8 cellular contexts compared by ENCODE assay signal in the genomic region with DNA sequence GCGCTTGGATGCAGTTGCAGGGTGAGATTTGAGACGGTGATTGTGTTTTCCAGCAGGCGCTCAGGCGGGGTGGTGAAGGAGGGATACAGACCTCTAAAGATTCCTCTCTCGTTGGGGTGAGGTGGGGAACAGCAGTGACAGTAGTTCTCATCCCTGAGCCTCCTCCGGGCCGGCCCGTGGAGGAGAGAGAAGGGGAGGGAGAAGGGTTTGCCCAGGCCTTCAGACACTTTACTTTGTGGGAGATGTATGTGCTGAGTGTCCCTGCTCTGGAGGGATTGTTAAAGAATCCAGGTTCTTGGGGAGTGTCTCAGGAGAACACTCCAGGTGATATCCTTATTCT. TPM values are rescaled to one million over a fixed set of nuclear protein-coding genes. Genes with fewer than 3 reads are reported as not detected.
DNase-seq lines count a peak whose midpoint lies in the region; ATAC-seq and TF ChIP-seq lines count a peak whose summit lies in the region.

No MANE protein-coding gene starts in this region.

- peaks cover 9% of the 10 kb centered on the region for H3K4me1 ChIP-seq in HAP-1
- H3K4me1 ChIP-seq in stomach = peaks cover 8 to 26% (median 17%) of the 10 kb centered on the region in 4 donors

- peak; percentile 20 for ATAC-seq in activated T-helper 17 cell treated with anti-CD3 and anti-CD28 coated beads, Interleukin-2, amount 50 U/mL, for 72 hours (replicated peaks)

- H3K4me1 Mint-ChIP-seq in activated T-helper 17 cell treated with anti-CD3 and anti-CD28 coated beads, Interleukin-2, amount 50 U/mL, for 72 hours = peaks cover 18% of the 10 kb centered on the region

- H3K9me3 ChIP-seq in AG04450 (ENCODE audit: control insufficient read depth, insufficient read depth, low read length) = no peaks in the 10 kb centered on the region
- no peaks in the 10 kb centered on the region for H3K9me3 ChIP-seq in HAP-1
- H3K9me3 ChIP-seq in stomach = no peaks in the 10 kb centered on the region

- CTCF ChIA-PET in AG04450 (lab: Charles Lee) = interaction anchor here (0.6 to 3.0 kb wide), 7 partner anchors 9 to 90 kb away, joined by 3 to 13 read pairs (median 7); partner anchors contain the start of genes HLA-DMA and TAP1

- H3K27ac ChIP-seq in AG04450 (ENCODE audit: low read depth, low read length) (no peak overlapping the region), stomach (peak overlapping the region; percentile 89 to 97 (median 92))

- WGBS in stomach, 5 donors = 0 to 1% (median 0%) methylated on average over 8 of the region's 8 CpGs

- no peak for TF ChIP-seq EP300 in stomach (IDR thresholded peaks at IDR 0.05)

- H3K36me3 ChIP-seq in HAP-1 (replicated peaks) (no peaks in the 10 kb centered on the region), stomach (no peaks in the 10 kb centered on the region)

- TF ChIP-seq POLR2A in stomach (IDR thresholded peaks at IDR 0.05) = no peak

- H3K4me3 ChIP-seq in AG04450 (ENCODE audit: low read depth, low read length) = peak overlapping the region; percentile 77
- peak overlapping the region; percentile 86 for H3K4me3 ChIP-seq in HAP-1
- peak overlapping the region; percentile 87 for H3K4me3 ChIP-seq in iPS-11a (ENCODE audit: low read depth, low read length)
- H3K4me3 ChIP-seq in stomach = peak overlapping the region; percentile 70 to 77 (median 73)

- H3K27me3 Mint-ChIP-seq in activated T-helper 17 cell treated with anti-CD3 and anti-CD28 coated beads, Interleukin-2, amount 50 U/mL, for 72 hours = no peaks in the 10 kb centered on the region

- H3K36me3 Mint-ChIP-seq in activated T-helper 17 cell treated with anti-CD3 and anti-CD28 coated beads, Interleukin-2, amount 50 U/mL, for 72 hours (ENCODE audit: low read depth) = no peaks in the 10 kb centered on the region

- H3K27me3 ChIP-seq in AG04450 (ENCODE audit: control insufficient read depth, insufficient read depth, low read length) = no peaks in the 10 kb centered on the region
- H3K27me3 ChIP-seq in HAP-1 (ENCODE audit: low read depth) = peaks cover 7% of the 10 kb centered on the region; the same call in 1 of the 2 replicates
- no peaks in the 10 kb centered on the region for H3K27me3 ChIP-seq in stomach

- TF ChIP-seq CTCF in AG04450 (IDR thresholded peaks at IDR 0.05; ENCODE audit: low read depth, low read length) (no peak), stomach (IDR thresholded peaks at IDR 0.05) (no peak)

- DNase-seq in AG04450 (ENCODE audit: low read depth, low spot score) (no peak), HAP-1 (ENCODE audit: low spot score in 2 of 2) (no peak), stomach (no peak), iPS-NIHi11 (ENCODE audit: low spot score) (no peak), A172 (ENCODE audit: low spot score) (no peak), DMS 273 (lab: John Stamatoyannopoulos, UW; ENCODE audit: unreplicated experiment) (no peak)

- H3K27ac Mint-ChIP-seq in activated T-helper 17 cell treated with anti-CD3 and anti-CD28 coated beads, Interleukin-2, amount 50 U/mL, for 72 hours = peak overlapping the region; percentile 90

- in situ Hi-C loops in HAP-1 (cut with MboI; ENCODE audit: low sequenced_read_pairs) = no loop called here

- no peaks in the 10 kb centered on the region for H3K9me3 Mint-ChIP-seq in activated T-helper 17 cell treated with anti-CD3 and anti-CD28 coated beads, Interleukin-2, amount 50 U/mL, for 72 hours

- peak overlapping the region; percentile 93 for H3K4me3 Mint-ChIP-seq in activated T-helper 17 cell treated with anti-CD3 and anti-CD28 coated beads, Interleukin-2, amount 50 U/mL, for 72 hours

- intact Hi-C loops in stomach (cut with DNase I; ENCODE audit: low total_unique reads) = no loop called here

- POLR2A ChIA-PET in AG04450 (lab: Yijun Ruan, JAX) = interaction anchor here (0.9 to 1.6 kb wide), 4 partner anchors 76 to 90 kb away, joined by 3 to 63 read pairs (median 4); partner anchors contain the start of gene BRD2

RNA-seq across cellular contexts. Expression of gene PSMB9, which starts 41.0 kb away (rescaled TPM):
- polyA plus RNA-seq in AG04450 (2011; rRNA removed) = 34.8 and 38.4 TPM in 2 replicates
- 16.8 and 20.6 TPM in 2 replicates for polyA minus RNA-seq in AG04450 (2011; rRNA and poly(A)+ RNA removed)
- 100 to 1,000 TPM; 203 to 215 TPM for total RNA-seq in activated T-helper 17 cell treated with anti-CD3 and anti-CD28 coated beads, Interleukin-2, amount 50 U/mL, for 72 hours
- 10 to 100 TPM in 1 of 5 donors, 1 to 10 TPM in 4; 5.4 to 18.7 (median 6.8) TPM for total RNA-seq in stomach
- polyA plus RNA-seq in stomach = 100 to 1,000 TPM in 1 of 3 donors, 10 to 100 TPM in 2; 33.2 to 107 (median 91.6) TPM
- total RNA-seq in A172 (2014; rRNA removed; shearing (Covaris generic)) = 51.9 and 64.7 TPM in 2 replicates

RNA-seq across cellular contexts. Expression of gene TAP1, which starts 41.5 kb away (rescaled TPM):
- polyA plus RNA-seq in AG04450 (2011; rRNA removed) = 38.6 and 43.6 TPM in 2 replicates
- 36.4 and 45.8 TPM in 2 replicates for polyA minus RNA-seq in AG04450 (2011; rRNA and poly(A)+ RNA removed)
- 100 to 1,000 TPM; 302 to 387 TPM for total RNA-seq in activated T-helper 17 cell treated with anti-CD3 and anti-CD28 coated beads, Interleukin-2, amount 50 U/mL, for 72 hours
- total RNA-seq in stomach = 10 to 100 TPM; 16.0 to 54.7 (median 29.6) TPM
- 100 to 1,000 TPM in 1 of 3 donors, 10 to 100 TPM in 2; 10.8 to 117 (median 15.5) TPM for polyA plus RNA-seq in stomach
- total RNA-seq in A172 (2014; rRNA removed; shearing (Covaris generic)) = 68.3 and 73.9 TPM in 2 replicates

RNA-seq across cellular contexts. Expression of gene HLA-DMB, which starts 45.9 kb away (rescaled TPM):
- 0.07 and 0.12 TPM in 2 replicates for polyA plus RNA-seq in AG04450 (2011; rRNA removed)
- polyA minus RNA-seq in AG04450 (2011; rRNA and poly(A)+ RNA removed) = not detected in 2 replicates
- total RNA-seq in activated T-helper 17 cell treated with anti-CD3 and anti-CD28 coated beads, Interleukin-2, amount 50 U/mL, for 72 hours = 10 to 100 TPM in 1 of 2 donors, 1 to 10 TPM in 1; 2.7 to 17.7 TPM
- total RNA-seq in stomach = 10 to 100 TPM in 2 of 5 donors, 1 to 10 TPM in 2, not detected in 1; 7.6 to 27.1 (median 13.4) TPM
- 10 to 100 TPM in 2 of 3 donors, 1 to 10 TPM in 1; 8.1 to 25.3 (median 11.8) TPM for polyA plus RNA-seq in stomach
- total RNA-seq in A172 (2014; rRNA removed; shearing (Covaris generic)) = not detected in 2 replicates

RNA-seq across cellular contexts. Expression of gene PSMB8, which starts 51.1 kb away (rescaled TPM):
- 62.0 and 70.0 TPM in 2 replicates for polyA plus RNA-seq in AG04450 (2011; rRNA removed)
- 25.3 and 28.0 TPM in 2 replicates for polyA minus RNA-seq in AG04450 (2011; rRNA and poly(A)+ RNA removed)
- total RNA-seq in activated T-helper 17 cell treated with anti-CD3 and anti-CD28 coated beads, Interleukin-2, amount 50 U/mL, for 72 hours = 100 to 1,000 TPM; 286 to 344 TPM
- total RNA-seq in stomach = 10 to 100 TPM in 3 of 5 donors, 1 to 10 TPM in 2; 2.7 to 32.1 (median 16.7) TPM
- polyA plus RNA-seq in stomach = 100 to 1,000 TPM in 2 of 3 donors, 10 to 100 TPM in 1; 88.6 to 177 (median 124) TPM
- total RNA-seq in A172 (2014; rRNA removed; shearing (Covaris generic)) = 121 and 131 TPM in 2 replicates

RNA-seq across cellular contexts. Expression of gene TAP2, which starts 56.4 kb away (rescaled TPM):
- 15.3 and 15.4 TPM in 2 replicates for polyA plus RNA-seq in AG04450 (2011; rRNA removed)
- 39.9 and 55.3 TPM in 2 replicates for polyA minus RNA-seq in AG04450 (2011; rRNA and poly(A)+ RNA removed)
- 100 to 1,000 TPM in 1 of 2 donors, 10 to 100 TPM in 1; 94.0 to 169 TPM for total RNA-seq in activated T-helper 17 cell treated with anti-CD3 and anti-CD28 coated beads, Interleukin-2, amount 50 U/mL, for 72 hours
- 100 to 1,000 TPM in 1 of 5 donors, 10 to 100 TPM in 3, 1 to 10 TPM in 1; 3.8 to 449 (median 12.2) TPM for total RNA-seq in stomach
- polyA plus RNA-seq in stomach = 10 to 100 TPM in 1 of 3 donors, 1 to 10 TPM in 2; 1.2 to 24.6 (median 4.4) TPM
- 20.7 and 25.0 TPM in 2 replicates for total RNA-seq in A172 (2014; rRNA removed; shearing (Covaris generic))
